16 cellular contexts compared by ENCODE assay signal in genomic region chr2:67286981-67287759, GRCh38.
"Had no signal": no experiment of that assay in that cellular context is flagged by ENCODE, and none has a peak within 500 bp of the region (broad histone marks: within the 10 kb centered on the region; RNA-seq: fewer than 3 reads in every experiment).

No MANE protein-coding gene starts in this region.

- H3K4me1 ChIP-seq: stomach had no signal

- H3K27me3 ChIP-seq: stomach had no signal

- H3K27ac ChIP-seq: stomach had no signal

- FAIRE-seq: endothelial cell of umbilical vein had no signal

- H3K9me3 ChIP-seq: stomach had no signal

- H3K4me3 ChIP-seq: stomach had no signal

- ATAC-seq: activated CD8-positive, alpha-beta T cell treated with anti-CD3 and anti-CD28 coated beads for 36 hours; left lobe of liver; SK-N-SH treated with all-trans-retinoic acid at 6 μM for 48 hours; T-cell had no signal

- H3K36me3 ChIP-seq: stomach had no signal

- DNase-seq: activated CD4-positive, alpha-beta T cell treated with anti-CD3 and anti-CD28 coated beads, Interleukin-2, amount 10 ng/mL, durations not matched to agents 24 days and 14 days; activated CD8-positive, alpha-beta T cell treated with anti-CD3 and anti-CD28 coated beads for 36 hours; activated naive CD4-positive, alpha-beta T cell treated with Interleukin-2 at 50 U/mL for 16 hours; activated naive CD8-positive, alpha-beta T cell treated with anti-CD3 and anti-CD28 coated beads, Interleukin-2, amount 10 ng/mL, durations not matched to agents 7 days and 5 days; activated T-cell treated with anti-CD3 and anti-CD28 coated beads, Interleukin-2, amount 50 U/mL, for 24 hours; amygdala; effector memory CD4-positive, alpha-beta T cell; foreskin fibroblast; glutamatergic neuron; hippocampal formation; islet precursor cell; stomach; T-cell had no signal
